In genomic region chr15:55846108-55846707, GRCh38 we compare ENCODE assay signal across 8 cellular contexts.
DNase-seq lines count a peak whose midpoint lies in the region; ATAC-seq lines count a peak whose summit lies in the region.

No MANE protein-coding gene starts in this region.

- H3K27ac Mint-ChIP-seq in stimulated activated naive B cell treated with anti-CD40 and anti-IgM and Interleukin-4, amounts not matched to agents 10 μg/mL and 1 μg/mL and 100 μg/mL, for 72 hours: no peak overlapping the region

- peaks cover 1 to 5% of the 10 kb centered on the region in 2 donors for H3K36me3 Mint-ChIP-seq in stimulated activated naive B cell treated with anti-CD40 and anti-IgM and Interleukin-4, amounts not matched to agents 10 μg/mL and 1 μg/mL and 100 μg/mL, for 72 hours

- no peaks in the 10 kb centered on the region for H3K27me3 Mint-ChIP-seq in stimulated activated naive B cell treated with anti-CD40 and anti-IgM and Interleukin-4, amounts not matched to agents 10 μg/mL and 1 μg/mL and 100 μg/mL, for 72 hours

- peak; percentile 77 for ATAC-seq in GM21515 (IDR thresholded peaks at IDR 0.05; ENCODE audit: unreplicated experiment)
- ATAC-seq in stimulated activated naive B cell treated with anti-CD40 and anti-IgM and Interleukin-4, amounts not matched to agents 10 μg/mL and 1 μg/mL and 100 μg/mL, for 72 hours (replicated peaks): peak; percentile 70 to 73

- peaks cover 5 to 8% of the 10 kb centered on the region in 2 donors for H3K9me3 Mint-ChIP-seq in stimulated activated naive B cell treated with anti-CD40 and anti-IgM and Interleukin-4, amounts not matched to agents 10 μg/mL and 1 μg/mL and 100 μg/mL, for 72 hours

- no peaks in the 10 kb centered on the region for H3K4me1 Mint-ChIP-seq in stimulated activated naive B cell treated with anti-CD40 and anti-IgM and Interleukin-4, amounts not matched to agents 10 μg/mL and 1 μg/mL and 100 μg/mL, for 72 hours

- H3K4me3 Mint-ChIP-seq in stimulated activated naive B cell treated with anti-CD40 and anti-IgM and Interleukin-4, amounts not matched to agents 10 μg/mL and 1 μg/mL and 100 μg/mL, for 72 hours: no peak overlapping the region

- peak; percentile 51 for DNase-seq in NCI-H1436 (lab: John Stamatoyannopoulos, UW)
- no peak for DNase-seq in NCI-H1436 treated with DMSO at 0.1 percent for 48 hours (lab: John Stamatoyannopoulos, UW)
- peak; percentile 72 for DNase-seq in LoVo (ENCODE audit: low spot score)
- peak; percentile 53 to 61 for DNase-seq in SHP77 (lab: John Stamatoyannopoulos, UW)
- peak; percentile 42 for DNase-seq in central memory CD4-positive, alpha-beta T cell
- peak; percentile 74 for DNase-seq in kidney tubule cell (ENCODE audit: low spot score)
- DNase-seq in stimulated activated naive B cell treated with anti-CD40 and anti-IgM and Interleukin-4, amounts not matched to agents 10 μg/mL and 1 μg/mL and 100 μg/mL, for 72 hours: peak; percentile 33
